In genomic region chr1:228408041-228408868, GRCh38 we compare ENCODE assay signal across 11 cellular contexts. TPM values are rescaled to one million over a fixed set of nuclear protein-coding genes. Genes with fewer than 3 reads are reported as not detected.
A peak's percentile ranks its signal among the peaks of the same experiment; 100 is the strongest.
DNase-seq lines count a peak whose midpoint lies in the region; ATAC-seq, FAIRE-seq and TF ChIP-seq lines count a peak whose summit lies in the region.
"Had no signal": no experiment of that assay in that cellular context is flagged by ENCODE, and none has a peak within 500 bp of the region (broad histone marks: within the 10 kb centered on the region; RNA-seq: fewer than 3 reads in every experiment).

No MANE protein-coding gene starts in this region.

- no peak for DNase-seq in activated naive CD4-positive, alpha-beta T cell treated with anti-CD3 and anti-CD28 coated beads for 36 hours
- DNase-seq in activated naive CD4-positive, alpha-beta T cell treated with anti-CD3 and anti-CD28 coated beads, Interleukin-2, amount 50 U/mL, for 16 hours = no peak
- no peak for DNase-seq in activated B cell treated with CpG ODN at 0.5 μM for 24 hours
- no peak for DNase-seq in stimulated activated naive B cell treated with anti-CD40 and anti-IgM and Interleukin-4, amounts not matched to agents 10 μg/mL and 1 μg/mL and 100 μg/mL, for 72 hours
- DNase-seq in NCI-H1694 (lab: John Stamatoyannopoulos, UW) = no peak
- DNase-seq in GM12891 (ENCODE audit: insufficient read length, low spot score) = no peak
- DNase-seq: central memory CD4-positive, alpha-beta T cell; NCI-H1417 treated with DMSO at 0.1 percent for 48 hours; stimulated activated CD4-positive, alpha-beta T cell treated with anti-CD3 and anti-CD28 coated beads, Interleukin-4, amount 100 ng/mL, for 4 hours had no signal

- peak overlapping the region in 3 of 4 donors; percentile 85 to 91 (median 90) for H3K27ac ChIP-seq in gastroesophageal sphincter

- no CpG with 5 or more reads among the region's 27 CpGs for WGBS in gastroesophageal sphincter (ENCODE audit: low coverage in 1 of 2), 2 donors

- peak overlapping the region; percentile 87 for H3K4me3 Mint-ChIP-seq in activated naive CD4-positive, alpha-beta T cell treated with anti-CD3 and anti-CD28 coated beads for 36 hours
- peak overlapping the region; percentile 24 for H3K4me3 Mint-ChIP-seq in activated B cell treated with CpG ODN at 0.5 μM for 24 hours
- peak overlapping the region; percentile 45 to 95 for H3K4me3 Mint-ChIP-seq in stimulated activated naive B cell treated with anti-CD40 and anti-IgM and Interleukin-4, amounts not matched to agents 10 μg/mL and 1 μg/mL and 100 μg/mL, for 72 hours

- no peak for FAIRE-seq in GM12891 (lab: Jason Lieb, UNC)

- TF ChIP-seq CTCF in activated B cell treated with CpG ODN at 0.5 μM for 24 hours (IDR thresholded peaks at IDR 0.05) = no peak
- TF ChIP-seq CTCF in gastroesophageal sphincter (IDR thresholded peaks at IDR 0.05) = no peak

- TF ChIP-seq POLR2A in gastroesophageal sphincter (IDR thresholded peaks at IDR 0.05) (no peak), GM12891 (IDR thresholded peaks at IDR 0.05; ENCODE audit: low read depth, low read length) (no peak)

- peak overlapping the region; percentile 27 for H3K27ac Mint-ChIP-seq in activated naive CD4-positive, alpha-beta T cell treated with anti-CD3 and anti-CD28 coated beads for 36 hours
- H3K27ac Mint-ChIP-seq in activated B cell treated with CpG ODN at 0.5 μM for 24 hours = no peak overlapping the region
- H3K27ac Mint-ChIP-seq in stimulated activated naive B cell treated with anti-CD40 and anti-IgM and Interleukin-4, amounts not matched to agents 10 μg/mL and 1 μg/mL and 100 μg/mL, for 72 hours = no peak overlapping the region

- H3K4me1 Mint-ChIP-seq in activated naive CD4-positive, alpha-beta T cell treated with anti-CD3 and anti-CD28 coated beads for 36 hours (ENCODE audit: low read depth) = peaks cover 27% of the 10 kb centered on the region
- H3K4me1 Mint-ChIP-seq in activated B cell treated with CpG ODN at 0.5 μM for 24 hours = peaks cover 39% of the 10 kb centered on the region
- peaks cover 27 to 54% of the 10 kb centered on the region in 2 donors for H3K4me1 Mint-ChIP-seq in stimulated activated naive B cell treated with anti-CD40 and anti-IgM and Interleukin-4, amounts not matched to agents 10 μg/mL and 1 μg/mL and 100 μg/mL, for 72 hours

- H3K9me3 Mint-ChIP-seq in activated naive CD4-positive, alpha-beta T cell treated with anti-CD3 and anti-CD28 coated beads for 36 hours = no peaks in the 10 kb centered on the region
- H3K9me3 Mint-ChIP-seq in activated B cell treated with CpG ODN at 0.5 μM for 24 hours = no peaks in the 10 kb centered on the region
- H3K9me3 Mint-ChIP-seq in stimulated activated naive B cell treated with anti-CD40 and anti-IgM and Interleukin-4, amounts not matched to agents 10 μg/mL and 1 μg/mL and 100 μg/mL, for 72 hours = no peaks in the 10 kb centered on the region

- no peak for ATAC-seq in activated B cell treated with CpG ODN at 0.5 μM for 24 hours (ENCODE audit: low read depth)
- no peak for ATAC-seq in gastroesophageal sphincter
- ATAC-seq in stimulated activated naive B cell treated with anti-CD40 and anti-IgM and Interleukin-4, amounts not matched to agents 10 μg/mL and 1 μg/mL and 100 μg/mL, for 72 hours (replicated peaks) = no peak
- no peak for ATAC-seq in GM18517 (IDR thresholded peaks at IDR 0.05; ENCODE audit: unreplicated experiment)

- peaks cover 17% of the 10 kb centered on the region for H3K36me3 Mint-ChIP-seq in activated naive CD4-positive, alpha-beta T cell treated with anti-CD3 and anti-CD28 coated beads for 36 hours (ENCODE audit: low read depth)
- peaks cover 12% of the 10 kb centered on the region for H3K36me3 Mint-ChIP-seq in activated B cell treated with CpG ODN at 0.5 μM for 24 hours (ENCODE audit: low read depth)
- peaks cover 13 to 21% of the 10 kb centered on the region in 2 donors for H3K36me3 Mint-ChIP-seq in stimulated activated naive B cell treated with anti-CD40 and anti-IgM and Interleukin-4, amounts not matched to agents 10 μg/mL and 1 μg/mL and 100 μg/mL, for 72 hours

- H3K4me1 ChIP-seq in gastroesophageal sphincter = peaks cover 6 to 57% (median 24%) of the 10 kb centered on the region in 3 donors

- H3K27me3 Mint-ChIP-seq in activated naive CD4-positive, alpha-beta T cell treated with anti-CD3 and anti-CD28 coated beads for 36 hours (ENCODE audit: low read depth) = no peaks in the 10 kb centered on the region
- no peaks in the 10 kb centered on the region for H3K27me3 Mint-ChIP-seq in activated B cell treated with CpG ODN at 0.5 μM for 24 hours
- H3K27me3 Mint-ChIP-seq in stimulated activated naive B cell treated with anti-CD40 and anti-IgM and Interleukin-4, amounts not matched to agents 10 μg/mL and 1 μg/mL and 100 μg/mL, for 72 hours = no peaks in the 10 kb centered on the region

- intact Hi-C loops in activated naive CD4-positive, alpha-beta T cell treated with anti-CD3 and anti-CD28 coated beads for 36 hours (cut with micrococcal nuclease) = no loop called here
- intact Hi-C loops in activated B cell treated with CpG ODN at 0.5 μM for 24 hours (cut with micrococcal nuclease) = loop anchor here (5.0 kb wide), 1 partner anchor 94 kb away; no protein-coding TSS in a partner anchor

- H3K9me3 ChIP-seq in gastroesophageal sphincter = no peaks in the 10 kb centered on the region

- H3K36me3 ChIP-seq in gastroesophageal sphincter = peaks cover 0 to 20% of the 10 kb centered on the region in 2 donors

- CTCF ChIA-PET in activated naive CD4-positive, alpha-beta T cell treated with anti-CD3 and anti-CD28 coated beads for 36 hours (lab: Charles Lee) = no interaction called here
- CTCF ChIA-PET in activated B cell treated with CpG ODN at 0.5 μM for 24 hours (lab: Charles Lee) = no interaction called here

- TF ChIP-seq EP300 in gastroesophageal sphincter (IDR thresholded peaks at IDR 0.05) = no peak

- H3K4me3 ChIP-seq in gastroesophageal sphincter = peak overlapping the region in 1 of 2 donors; percentile 99

- POLR2A ChIA-PET in activated B cell treated with CpG ODN at 0.5 μM for 24 hours (lab: Charles Lee) = no interaction called here

- no peaks in the 10 kb centered on the region for H3K27me3 ChIP-seq in gastroesophageal sphincter

TF ChIP-seq in GM12891, 5 proteins besides CTCF, POLR2A, EP300 and RAD21:
- TF ChIP-seq SPI1 (IDR thresholded peaks at IDR 0.05; ENCODE audit: low read depth, low read length) (no peak), POLR2AphosphoS5 (IDR thresholded peaks at IDR 0.05; ENCODE audit: low read depth, low read length) (no peak), PAX5 (IDR thresholded peaks at IDR 0.05; ENCODE audit: insufficient read depth, low read length, severe bottlenecking) (no peak), POU2F2 (IDR thresholded peaks at IDR 0.05; ENCODE audit: low read depth, low read length) (no peak)

RNA-seq across cellular contexts. Expression of gene TRIM11, which starts 1.6 kb away (rescaled TPM):
- total RNA-seq in activated naive CD4-positive, alpha-beta T cell treated with anti-CD3 and anti-CD28 coated beads for 36 hours = 10 to 100 TPM; 26.0 to 27.5 TPM
- total RNA-seq in activated B cell treated with CpG ODN at 0.5 μM for 24 hours = 39.5 and 41.5 TPM in 2 replicates
- total RNA-seq in gastroesophageal sphincter = 10 to 100 TPM; 16.3 to 24.6 (median 21.9) TPM
- 12.6 TPM for polyA plus RNA-seq in GM12891 (2012; ENCODE audit: low read depth, missing spikeins)

RNA-seq across cellular contexts. Expression of gene TRIM17, which starts 8.4 kb away (rescaled TPM):
- total RNA-seq in activated naive CD4-positive, alpha-beta T cell treated with anti-CD3 and anti-CD28 coated beads for 36 hours = 1 to 10 TPM; 1.0 to 1.2 TPM
- total RNA-seq in activated B cell treated with CpG ODN at 0.5 μM for 24 hours (not detected in 2 replicates), gastroesophageal sphincter (not detected)
- 0.26 TPM for polyA plus RNA-seq in GM12891 (2012; ENCODE audit: low read depth, missing spikeins)

Comparison
In these comparisons a context has a peak if more than half of its experiments do, and no peak if none do; other contexts are left out.
1. H3K4me3 Mint-ChIP-seq: peak in every context shown above with its lines; median percentile 87 in activated naive CD4-positive, alpha-beta T cell treated with anti-CD3 and anti-CD28 coated beads for 36 hours; 70 in stimulated activated naive B cell treated with anti-CD40 and anti-IgM and Interleukin-4, amounts not matched to agents 10 μg/mL and 1 μg/mL and 100 μg/mL, for 72 hours; 24 in activated B cell treated with CpG ODN at 0.5 μM for 24 hours.